24 cellular contexts compared by ENCODE assay signal in genomic region chr19:40452016-40452415, GRCh38.
"Had no signal": no experiment of that assay in that cellular context is flagged by ENCODE, and none has a peak within 500 bp of the region (broad histone marks: within the 10 kb centered on the region; RNA-seq: fewer than 3 reads in every experiment).

No MANE protein-coding gene starts in this region.

- H3K4me3 Mint-ChIP-seq: activated CD8-positive, alpha-beta T cell treated with anti-CD3 and anti-CD28 coated beads for 36 hours; nephron progenitor cell; T-helper 1 cell treated with Interleukin-12 subunit alpha and Interleukin-12 subunit beta and Interleukin-4 antibody, amounts not matched to agents 30 μg/mL and 1 μg/mL, for 36 hours; WTC11 had no signal

- H3K9me3 Mint-ChIP-seq: activated CD8-positive, alpha-beta T cell treated with anti-CD3 and anti-CD28 coated beads for 36 hours; activated naive CD4-positive, alpha-beta T cell treated with anti-CD3 and anti-CD28 coated beads, Interleukin-2, amount 50 U/mL, for 72 hours; nephron progenitor cell; T-helper 1 cell treated with Interleukin-12 subunit alpha and Interleukin-12 subunit beta and Interleukin-4 antibody, amounts not matched to agents 30 μg/mL and 1 μg/mL, for 36 hours; WTC11 had no signal

- H3K27me3 Mint-ChIP-seq: activated CD8-positive, alpha-beta T cell treated with anti-CD3 and anti-CD28 coated beads for 36 hours had no signal

- ATAC-seq: activated CD8-positive, alpha-beta T cell treated with anti-CD3 and anti-CD28 coated beads for 36 hours; activated naive CD4-positive, alpha-beta T cell treated with anti-CD3 and anti-CD28 coated beads, Interleukin-2, amount 50 U/mL, for 72 hours; mucosa of descending colon; WTC11 had no signal

- H3K4me3 ChIP-seq: mucosa of descending colon, sigmoid colon, smooth muscle cell, thoracic aorta, upper lobe of left lung had no signal

- DNase-seq: activated CD4-positive, alpha-beta T cell treated with anti-CD3 and anti-CD28 coated beads for 4 hours; activated CD8-positive, alpha-beta T cell treated with anti-CD3 and anti-CD28 coated beads for 36 hours; activated T-cell treated with anti-CD3 and anti-CD28 coated beads, Interleukin-2, amount 50 U/mL, for 1 hour; aorta; cortex of kidney; foreskin fibroblast; left colon; mesendoderm; mucosa of descending colon; nephron progenitor cell; nucleus accumbens; sigmoid colon; stimulated activated CD4-positive, alpha-beta T cell treated with anti-CD3 and anti-CD28 coated beads, Interleukin-2, amount 100 ng/mL, for 48 hours; stimulated activated CD8-positive, alpha-beta memory T cell treated with anti-CD3 and anti-CD28 coated beads, Interleukin-4, amount 100 ng/mL, for 48 hours; stimulated activated naive CD4-positive, alpha-beta T cell; T1000; upper lobe of left lung had no signal

- H3K27ac ChIP-seq: sigmoid colon, thoracic aorta, upper lobe of left lung had no signal

- H3K9me3 ChIP-seq: mucosa of descending colon, sigmoid colon, thoracic aorta, upper lobe of left lung had no signal

- H3K27ac Mint-ChIP-seq: activated CD8-positive, alpha-beta T cell treated with anti-CD3 and anti-CD28 coated beads for 36 hours; nephron progenitor cell; T-helper 1 cell treated with Interleukin-12 subunit alpha and Interleukin-12 subunit beta and Interleukin-4 antibody, amounts not matched to agents 30 μg/mL and 1 μg/mL, for 36 hours; WTC11 had no signal

- FAIRE-seq: endometrium, keratinocyte had no signal

- H3K4me2 ChIP-seq: smooth muscle cell had no signal

- H3K36me3 Mint-ChIP-seq: activated naive CD4-positive, alpha-beta T cell treated with anti-CD3 and anti-CD28 coated beads, Interleukin-2, amount 50 U/mL, for 72 hours had no signal

- H3K4me1 ChIP-seq: sigmoid colon, upper lobe of left lung had no signal

- H3K27me3 ChIP-seq: sigmoid colon, upper lobe of left lung had no signal
